Comparison of ENCODE assay signal across 13 cellular contexts in genomic region chr1:193614275-193614674, GRCh38.
"Had no signal": no experiment of that assay in that cellular context is flagged by ENCODE, and none has a peak within 500 bp of the region (broad histone marks: within the 10 kb centered on the region; RNA-seq: fewer than 3 reads in every experiment).

No MANE protein-coding gene starts in this region.

- H3K36me3 ChIP-seq: esophagus muscularis mucosa, gastrocnemius medialis, heart right ventricle, neutrophil, sigmoid colon had no signal

- ATAC-seq: gastrocnemius medialis; heart right ventricle; naive thymus-derived CD4-positive, alpha-beta T cell had no signal

- H3K4me3 ChIP-seq: coronary artery, esophagus muscularis mucosa, gastrocnemius medialis, heart right ventricle, sigmoid colon, skin epidermis had no signal

- DNase-seq: effector CD4-positive, alpha-beta T cell; gastrocnemius medialis; heart right ventricle; hypothalamus; naive thymus-derived CD4-positive, alpha-beta T cell; nephron progenitor cell; sigmoid colon; stimulated activated CD4-positive, alpha-beta T cell treated with anti-CD3 and anti-CD28 coated beads, Interleukin-12 subunit alpha, Interleukin-12 subunit beta, amount 100 ng/mL, for 4 hours; stimulated activated naive CD4-positive, alpha-beta T cell treated with Interleukin-2 at 50 U/mL for 16 hours had no signal

- H3K4me1 ChIP-seq: esophagus muscularis mucosa, gastrocnemius medialis, heart right ventricle had no signal

- H3K27ac ChIP-seq: coronary artery, esophagus muscularis mucosa, gastrocnemius medialis, heart right ventricle, neutrophil, sigmoid colon, skin epidermis had no signal

- H3K9me3 ChIP-seq: esophagus muscularis mucosa, gastrocnemius medialis, heart right ventricle, neutrophil, sigmoid colon had no signal

- H3K27me3 ChIP-seq: esophagus muscularis mucosa, gastrocnemius medialis, heart right ventricle, neutrophil, sigmoid colon had no signal
